In genomic region chr1:20481158-20481617, GRCh38 we compare ENCODE assay signal across 1 cellular context.
TF ChIP-seq lines count a peak whose summit lies in the region.

No MANE protein-coding gene starts in this region.

TF ChIP-seq in A549, 52 proteins besides CTCF, POLR2A, EP300 and RAD21 (continued from another document):
- TF ChIP-seq ZNF302 (CRISPR knock-in tag; IDR thresholded peaks at IDR 0.05) (no peak), ATOH8 (CRISPR knock-in tag; IDR thresholded peaks at IDR 0.05; ENCODE audit: low read depth) (no peak), USF2 (IDR thresholded peaks at IDR 0.05) (no peak), NPAS2 (CRISPR knock-in tag; IDR thresholded peaks at IDR 0.05; ENCODE audit: borderline replicate concordance) (no peak), ESRRA (IDR thresholded peaks at IDR 0.05; ENCODE audit: borderline replicate concordance, low read length) (no peak)
